In genomic region chr11:72230764-72231365, GRCh38 we compare ENCODE assay signal across 18 cellular contexts. TPM values are rescaled to one million over a fixed set of nuclear protein-coding genes. Genes with fewer than 3 reads are reported as not detected.
A peak's percentile ranks its signal among the peaks of the same experiment; 100 is the strongest.
DNase-seq lines count a peak whose midpoint lies in the region; FAIRE-seq and TF ChIP-seq lines count a peak whose summit lies in the region.
"Had no signal": no experiment of that assay in that cellular context is flagged by ENCODE, and none has a peak within 500 bp of the region (broad histone marks: within the 10 kb centered on the region; RNA-seq: fewer than 3 reads in every experiment).

No MANE protein-coding gene starts in this region.

- H4K20me1 ChIP-seq in astrocyte (ENCODE audit: insufficient read depth, low read length) (peaks cover 99% of the 10 kb centered on the region), osteoblast (ENCODE audit: insufficient read depth, low read length) (peaks cover 80% of the 10 kb centered on the region)

- H3K4me3 ChIP-seq in astrocyte (ENCODE audit: insufficient read depth, low read depth, low read length) (no peak overlapping the region), osteoblast (ENCODE audit: insufficient read depth, low read length) (no peak overlapping the region)
- H3K4me3 ChIP-seq: SJSA1 had no signal

- H3K9me3 ChIP-seq in astrocyte (ENCODE audit: insufficient read depth, low read depth, low read length): no peaks in the 10 kb centered on the region
- no peaks in the 10 kb centered on the region for H3K9me3 ChIP-seq in osteoblast (ENCODE audit: low read depth, low read length)
- H3K9me3 ChIP-seq: SJSA1 had no signal

- H3K9ac ChIP-seq in astrocyte (ENCODE audit: low read length): no peak overlapping the region

- H3K4me3 Mint-ChIP-seq in astrocyte (ENCODE audit: unreplicated experiment): no peak overlapping the region

- peaks cover 27% of the 10 kb centered on the region for H3K36me3 Mint-ChIP-seq in astrocyte (ENCODE audit: low read depth, unreplicated experiment)

- FAIRE-seq in astrocyte (lab: Jason Lieb, UNC): no peak

- H3K79me2 ChIP-seq in astrocyte (ENCODE audit: insufficient read depth, low read length) (peaks cover 50% of the 10 kb centered on the region), osteoblast (ENCODE audit: insufficient read depth, low read length) (peaks cover 36% of the 10 kb centered on the region)

- TF ChIP-seq CTCF in GM10266 (IDR thresholded peaks at IDR 0.05; ENCODE audit: control insufficient read depth, insufficient read depth, low read depth, missing control alignments): no peak
- no peak for TF ChIP-seq CTCF in astrocyte (IDR thresholded peaks at IDR 0.05; ENCODE audit: insufficient read depth, low read depth, low read length)
- no peak for TF ChIP-seq CTCF in osteoblast (IDR thresholded peaks at IDR 0.05; ENCODE audit: extremely low read depth, low read depth, low read length)

- H3K36me3 ChIP-seq in astrocyte (ENCODE audit: insufficient read depth, low read length) (peaks cover 46% of the 10 kb centered on the region), osteoblast (ENCODE audit: insufficient read depth, low read length) (peaks cover 86% of the 10 kb centered on the region)

- H3K27me3 Mint-ChIP-seq in astrocyte (ENCODE audit: low read depth, unreplicated experiment): no peaks in the 10 kb centered on the region

- H3K4me1 ChIP-seq in astrocyte (ENCODE audit: insufficient read depth, low read length): peaks cover 17% of the 10 kb centered on the region
- peaks cover 8% of the 10 kb centered on the region for H3K4me1 ChIP-seq in osteoblast (ENCODE audit: insufficient read depth, low read length)
- H3K4me1 ChIP-seq: SJSA1 had no signal

- H3K27me3 ChIP-seq in astrocyte (ENCODE audit: insufficient read depth, low read length) (no peaks in the 10 kb centered on the region), osteoblast (ENCODE audit: insufficient read depth, low read length) (no peaks in the 10 kb centered on the region)
- H3K27me3 ChIP-seq: SJSA1 had no signal

- peak overlapping the region; percentile 59 for H3K27ac Mint-ChIP-seq in astrocyte (ENCODE audit: unreplicated experiment)

- peaks cover 13% of the 10 kb centered on the region for H3K4me1 Mint-ChIP-seq in astrocyte (ENCODE audit: low read depth, unreplicated experiment)

- H2AFZ ChIP-seq in astrocyte (ENCODE audit: low read depth, low read length): no peak overlapping the region
- H2AFZ ChIP-seq in osteoblast (ENCODE audit: low read length): no peak overlapping the region

- H3K9me3 Mint-ChIP-seq in astrocyte (ENCODE audit: unreplicated experiment): no peaks in the 10 kb centered on the region

- H3K27ac ChIP-seq in astrocyte (ENCODE audit: low read depth, low read length) (no peak overlapping the region), osteoblast (ENCODE audit: low read depth, low read length) (no peak overlapping the region)
- H3K27ac ChIP-seq: HL-60, SJSA1 had no signal

- no peak overlapping the region for H3K4me2 ChIP-seq in astrocyte (ENCODE audit: low read length)
- H3K4me2 ChIP-seq in osteoblast (ENCODE audit: insufficient read depth, low read length): no peak overlapping the region

- DNase-seq in D341Med (ENCODE audit: low spot score) (peak; percentile 9), GM10266 (ENCODE audit: extremely low spot score) (peak; percentile 7), astrocyte (ENCODE audit: low read depth) (no peak), osteoblast (ENCODE audit: insufficient read length, low spot score, missing footprints) (peak; percentile 66), hippocampal formation (lab: John Stamatoyannopoulos, UW) (no peak), NCI-H82 treated with DMSO at 0.1 percent for 48 hours (lab: John Stamatoyannopoulos, UW; ENCODE audit: unreplicated experiment) (no peak), medulla oblongata (ENCODE audit: extremely low spot score) (no peak)
- DNase-seq: COR-L47, DMS153, HCEC 1CT, NCI-H1048, NCI-H1436 treated with DMSO at 0.1 percent for 48 hours, NCI-H2081, NCI-H748 treated with DMSO at 0.1 percent for 48 hours, PC-3 had no signal

RNA-seq across cellular contexts. Expression of gene INPPL1, which starts 6.3 kb away (rescaled TPM):
- 274 and 276 TPM in 2 replicates for total RNA-seq in astrocyte
- 86.5 and 92.2 TPM in 2 replicates for total RNA-seq in osteoblast

RNA-seq across cellular contexts. Expression of gene PHOX2A, which starts 13.1 kb away (rescaled TPM):
- total RNA-seq in astrocyte (0.36 TPM in 1 of 2 replicates, not detected in the other), osteoblast (not detected in 2 replicates)
- total RNA-seq: NCI-H460, PC-3, SJSA1 had no signal

RNA-seq across cellular contexts. Expression of gene FOLR2, which starts 14.3 kb away (rescaled TPM):
- total RNA-seq in astrocyte: not detected in 2 replicates
- total RNA-seq in osteoblast: not detected in 2 replicates
- total RNA-seq: NCI-H460, PC-3, SJSA1 had no signal

RNA-seq across cellular contexts. Expression of gene FOLR1, which starts 38.9 kb away (rescaled TPM):
- 3.2 and 3.6 TPM in 2 replicates for total RNA-seq in astrocyte
- under 0.01 and 0.36 TPM in 2 replicates for total RNA-seq in osteoblast
- total RNA-seq: NCI-H460 had no signal

Comparison
In these comparisons a context has a peak if more than half of its experiments do, and no peak if none do; other contexts are left out.
1. DNase-seq: peak in D341Med (single experiment), GM10266 (single experiment) and osteoblast (single experiment); none in astrocyte (single experiment), hippocampal formation (0 of 2), NCI-H82 treated with DMSO at 0.1 percent for 48 hours (single experiment) and medulla oblongata (single experiment).